ENCODE assay signal across 23 cellular contexts in genomic region chr9:13952906-13953305, GRCh38.
A peak's percentile ranks its signal among the peaks of the same experiment; 100 is the strongest.
DNase-seq lines count a peak whose midpoint lies in the region; ATAC-seq and TF ChIP-seq lines count a peak whose summit lies in the region.
"Had no signal": no experiment of that assay in that cellular context is flagged by ENCODE, and none has a peak within 500 bp of the region (broad histone marks: within the 10 kb centered on the region; RNA-seq: fewer than 3 reads in every experiment).

No MANE protein-coding gene starts in this region.

- TF ChIP-seq CTCF in OCI-LY7 (conservative IDR thresholded peaks at IDR 0.05; ENCODE audit: low read length) (no peak), body of pancreas (IDR thresholded peaks at IDR 0.05) (no peak)

- no peak for ATAC-seq in body of pancreas
- ATAC-seq in GM18498 (IDR thresholded peaks at IDR 0.05; ENCODE audit: unreplicated experiment): no peak
- ATAC-seq: activated CD8-positive, alpha-beta T cell treated with anti-CD3 and anti-CD28 coated beads, Interleukin-2, amount 10 ng/mL, durations not matched to agents 7 days and 5 days; GM12878; T-cell had no signal

- no peaks in the 10 kb centered on the region for H3K27me3 ChIP-seq in body of pancreas
- H3K27me3 ChIP-seq: adrenal gland had no signal

- H4K20me1 ChIP-seq in OCI-LY7 (ENCODE audit: insufficient read depth, low read length): no peaks in the 10 kb centered on the region

- BruUV-seq in OCI-LY7 (replicated peaks; lab: Mats Ljungman, UMichigan): no TSS peak

- no peaks in the 10 kb centered on the region for H3K27me3 Mint-ChIP-seq in activated T-cell treated with anti-CD3 and anti-CD28 coated beads, Interleukin-2, amount 50 U/mL, for 24 hours
- H3K27me3 Mint-ChIP-seq: dendritic cell treated with granulocyte-macrophage colony-stimulating factor and Interleukin-4, amounts not matched to agents 40 ng/mL and 50 ng/mL, for 4 days; T-cell had no signal

- CTCF ChIA-PET in OCI-LY7 (lab: Charles Lee; ENCODE audit: unreplicated experiment): no interaction called here

- peak; percentile 61 for DNase-seq in DMS79 (lab: John Stamatoyannopoulos, UW)
- DNase-seq in NCI-H1417 treated with DMSO at 0.1 percent for 48 hours (lab: John Stamatoyannopoulos, UW): peak; percentile 26
- peak; percentile 98 for DNase-seq in NCI-H69 (lab: John Stamatoyannopoulos, UW)
- peak; percentile 40 for DNase-seq in kidney tubule cell (ENCODE audit: low spot score)
- no peak for DNase-seq in OCI-LY7 (ENCODE audit: low spot score)
- no peak for DNase-seq in body of pancreas
- no peak for DNase-seq in activated T-cell treated with anti-CD3 and anti-CD28 coated beads, Interleukin-2, amount 50 U/mL, for 24 hours
- DNase-seq: activated CD4-positive, alpha-beta T cell treated with anti-CD3 and anti-CD28 coated beads for 1 hour; activated CD8-positive, alpha-beta T cell treated with anti-CD3 and anti-CD28 coated beads, Interleukin-2, amount 10 ng/mL, durations not matched to agents 7 days and 5 days; activated gamma-delta T cell treated with Interleukin-2 at 50 U/mL for 16 hours; adrenal gland; glutamatergic neuron; mammary epithelial cell; NCI-H1092; NCI-H524; Right ventricle myocardium superior; stimulated activated CD4-positive, alpha-beta T cell treated with anti-CD3 and anti-CD28 coated beads, Interleukin-1b, Interleukin-23, amount 100 ng/mL, for 48 hours; T-cell had no signal

- 71 to 72% methylated on average over 6 of the region's 6 CpGs for WGBS in body of pancreas, 2 donors

- TF ChIP-seq POLR2A in body of pancreas (IDR thresholded peaks at IDR 0.05): no peak

- POLR2A ChIA-PET in OCI-LY7 (lab: Charles Lee): no interaction called here

- H3K9me2 ChIP-seq in OCI-LY7 (ENCODE audit: insufficient read depth, low read length): no peaks in the 10 kb centered on the region

- H3K79me2 ChIP-seq in OCI-LY7 (ENCODE audit: insufficient read depth, low read depth, low read length): no peaks in the 10 kb centered on the region

- no peak overlapping the region for H3K27ac ChIP-seq in OCI-LY7 (ENCODE audit: low read depth, low read length, poor library complexity, severe bottlenecking)
- no peak overlapping the region for H3K27ac ChIP-seq in body of pancreas
- H3K27ac ChIP-seq: adrenal gland, skin epidermis had no signal

- H3K36me3 ChIP-seq in OCI-LY7 (ENCODE audit: insufficient read depth, low read length): no peaks in the 10 kb centered on the region
- H3K36me3 ChIP-seq in body of pancreas (replicated peaks in 1 of 2; ENCODE audit: insufficient read depth in 1 of 2, low read depth in 2 of 2): no peaks in the 10 kb centered on the region
- H3K36me3 ChIP-seq: adrenal gland had no signal

- H3K4me1 ChIP-seq in OCI-LY7 (ENCODE audit: insufficient read depth, low read length, poor library complexity, severe bottlenecking) (no peaks in the 10 kb centered on the region), body of pancreas (no peaks in the 10 kb centered on the region)
- H3K4me1 ChIP-seq: adrenal gland had no signal

- H3K9me3 Mint-ChIP-seq in activated T-cell treated with anti-CD3 and anti-CD28 coated beads, Interleukin-2, amount 50 U/mL, for 24 hours: peaks cover 2% of the 10 kb centered on the region
- H3K9me3 Mint-ChIP-seq: dendritic cell treated with granulocyte-macrophage colony-stimulating factor and Interleukin-4, amounts not matched to agents 40 ng/mL and 50 ng/mL, for 4 days had no signal

- H3K4me1 Mint-ChIP-seq in activated T-cell treated with anti-CD3 and anti-CD28 coated beads, Interleukin-2, amount 50 U/mL, for 24 hours (ENCODE audit: low read depth): no peaks in the 10 kb centered on the region
- H3K4me1 Mint-ChIP-seq: CD14-positive monocyte, T-cell had no signal

- H3K4me2 ChIP-seq in OCI-LY7 (ENCODE audit: low read length): no peak overlapping the region

- H3K36me3 Mint-ChIP-seq in activated T-cell treated with anti-CD3 and anti-CD28 coated beads, Interleukin-2, amount 50 U/mL, for 24 hours (ENCODE audit: low read depth): no peaks in the 10 kb centered on the region
- H3K36me3 Mint-ChIP-seq: CD14-positive monocyte, T-cell had no signal

- H3K27ac Mint-ChIP-seq in activated T-cell treated with anti-CD3 and anti-CD28 coated beads, Interleukin-2, amount 50 U/mL, for 24 hours: no peak overlapping the region
- H3K27ac Mint-ChIP-seq: activated CD8-positive, alpha-beta T cell treated with anti-CD3 and anti-CD28 coated beads, Interleukin-2, amount 10 ng/mL, durations not matched to agents 7 days and 5 days; CD14-positive monocyte; dendritic cell treated with granulocyte-macrophage colony-stimulating factor and Interleukin-4, amounts not matched to agents 40 ng/mL and 50 ng/mL, for 4 days; T-cell had no signal

- no peak overlapping the region for H3K4me3 ChIP-seq in OCI-LY7 (ENCODE audit: low read depth, low read length, poor library complexity, severe bottlenecking)
- H3K4me3 ChIP-seq in body of pancreas: no peak overlapping the region
- H3K4me3 ChIP-seq: adrenal gland, GM12878, skin epidermis had no signal

- H3K9me3 ChIP-seq in OCI-LY7 (ENCODE audit: low read length): no peaks in the 10 kb centered on the region
- no peaks in the 10 kb centered on the region for H3K9me3 ChIP-seq in body of pancreas
- H3K9me3 ChIP-seq: adrenal gland had no signal

- intact Hi-C loops in OCI-LY7 (cut with micrococcal nuclease; ENCODE audit: unreplicated experiment) (no loop called here), body of pancreas (cut with DNase I) (no loop called here)

- no peak overlapping the region for H3K4me3 Mint-ChIP-seq in activated T-cell treated with anti-CD3 and anti-CD28 coated beads, Interleukin-2, amount 50 U/mL, for 24 hours
- H3K4me3 Mint-ChIP-seq: activated CD8-positive, alpha-beta T cell treated with anti-CD3 and anti-CD28 coated beads, Interleukin-2, amount 10 ng/mL, durations not matched to agents 7 days and 5 days; CD14-positive monocyte; dendritic cell treated with granulocyte-macrophage colony-stimulating factor and Interleukin-4, amounts not matched to agents 40 ng/mL and 50 ng/mL, for 4 days; T-cell had no signal

- H2AFZ ChIP-seq in OCI-LY7 (ENCODE audit: low read length): no peak overlapping the region

Comparison
In these comparisons a context has a peak if more than half of its experiments do, and no peak if none do; other contexts are left out.
1. DNase-seq: peak in DMS79 (single experiment), NCI-H1417 treated with DMSO at 0.1 percent for 48 hours (single experiment), NCI-H69 (single experiment) and kidney tubule cell (single experiment); none in OCI-LY7 (single experiment), body of pancreas (0 of 4) and activated T-cell treated with anti-CD3 and anti-CD28 coated beads, Interleukin-2, amount 50 U/mL, for 24 hours (single experiment).